35 cellular contexts compared by ENCODE assay signal in the genomic region with DNA sequence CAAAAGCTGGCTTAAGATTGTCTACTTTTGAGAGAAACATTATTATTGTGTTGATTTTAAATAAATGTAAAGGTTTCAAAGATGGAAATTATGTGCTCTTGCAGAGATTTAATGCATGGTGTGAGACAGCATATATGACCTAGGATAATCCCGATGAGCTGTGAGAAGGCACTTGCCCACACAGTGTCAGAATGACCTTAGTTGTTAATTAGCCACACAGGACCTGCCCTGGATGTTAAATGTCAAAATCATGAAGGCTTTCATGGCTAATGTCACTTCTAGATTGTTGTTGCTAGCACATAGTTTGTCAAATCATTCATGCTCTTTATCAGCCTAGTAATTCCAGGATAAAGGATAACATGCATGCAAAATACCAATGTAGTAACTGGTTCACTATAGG.
"Had no signal": no experiment of that assay in that cellular context is flagged by ENCODE, and none has a peak within 500 bp of the region (broad histone marks: within the 10 kb centered on the region; RNA-seq: fewer than 3 reads in every experiment).

No MANE protein-coding gene starts in this region.

- DNase-seq: activated CD4-positive, alpha-beta memory T cell treated with anti-CD3 and anti-CD28 coated beads for 36 hours; activated CD4-positive, alpha-beta T cell treated with anti-CD3 and anti-CD28 coated beads for 1 hour; activated CD4-positive, alpha-beta T cell treated with anti-CD3 and anti-CD28 coated beads for 36 hours; activated CD4-positive, alpha-beta T cell treated with anti-CD3 and anti-CD28 coated beads, Interleukin-2, amount 10 ng/mL, durations not matched to agents 24 days and 14 days; activated CD4-positive, alpha-beta T cell treated with anti-CD3 and anti-CD28 coated beads, Interleukin-2, amount 50 U/mL, for 1 hour; activated CD4-positive, alpha-beta T cell treated with anti-CD3 and anti-CD28 coated beads, Interleukin-2, amount 50 U/mL, for 4 hours; activated CD4-positive, CD25-positive, alpha-beta regulatory T cell; activated CD8-positive, alpha-beta memory T cell treated with anti-CD3 and anti-CD28 coated beads, Interleukin-2, amount 50 U/mL, for 4 hours; activated CD8-positive, alpha-beta T cell treated with anti-CD3 and anti-CD28 coated beads for 36 hours; activated effector memory CD4-positive, alpha-beta T cell treated with anti-CD3 and anti-CD28 coated beads, Interleukin-2, amount 50 U/mL, for 16 hours; activated gamma-delta T cell treated with Interleukin-2 at 50 U/mL for 16 hours; activated naive CD4-positive, alpha-beta T cell; activated naive CD4-positive, alpha-beta T cell treated with anti-CD3 and anti-CD28 coated beads for 36 hours; activated naive CD4-positive, alpha-beta T cell treated with anti-CD3 and anti-CD28 coated beads, Interleukin-2, amount 50 U/mL, for 16 hours; activated naive CD8-positive, alpha-beta T cell treated with anti-CD3 and anti-CD28 coated beads for 36 hours; activated T-cell treated with anti-CD3 and anti-CD28 coated beads for 4 hours; activated T-cell treated with anti-CD3 and anti-CD28 coated beads, Interleukin-2, amount 50 U/mL, for 1 hour; activated T-cell treated with anti-CD3 and anti-CD28 coated beads, Interleukin-2, amount 50 U/mL, for 4 hours; activated T-cell treated with anti-CD3 and anti-CD28 coated beads, Interleukin-2, amount 50 U/mL, for 72 hours; adrenal gland; amniotic stem cell; aorta; body of pancreas; brain microvascular endothelial cell; caudate nucleus; cerebellar nuclear complex; T-helper 1 cell; T-helper 2 cell; T-helper 9 cell had no signal

- H3K27me3 ChIP-seq: adrenal gland, body of pancreas, brain microvascular endothelial cell, breast epithelium had no signal

- H3K4me1 ChIP-seq: adrenal gland, body of pancreas, breast epithelium had no signal

- H3K9me3 ChIP-seq: adrenal gland, body of pancreas, breast epithelium had no signal

- H3K27ac ChIP-seq: adrenal gland, body of pancreas, brain microvascular endothelial cell, breast epithelium, VCaP had no signal

- ATAC-seq: activated CD4-positive, alpha-beta T cell treated with anti-CD3 and anti-CD28 coated beads for 36 hours; activated CD4-positive, CD25-positive, alpha-beta regulatory T cell treated with anti-CD3 and anti-CD28 coated beads, Interleukin-2, amount 50 U/mL, for 24 hours; activated CD8-positive, alpha-beta T cell treated with anti-CD3 and anti-CD28 coated beads for 36 hours; activated naive CD4-positive, alpha-beta T cell treated with anti-CD3 and anti-CD28 coated beads, Interleukin-2, amount 50 U/mL, for 72 hours; activated T-cell treated with anti-CD3 and anti-CD28 coated beads, Interleukin-2, amount 50 U/mL, for 4 hours; activated T-cell treated with anti-CD3 and anti-CD28 coated beads, Interleukin-2, amount 50 U/mL, for 72 hours; activated T-helper 17 cell treated with anti-CD3 and anti-CD28 coated beads, Interleukin-2, amount 50 U/mL, for 72 hours; body of pancreas; WTC11 had no signal

- H3K36me3 ChIP-seq: adrenal gland, brain microvascular endothelial cell, breast epithelium had no signal

- H3K4me3 ChIP-seq: adrenal gland, body of pancreas, breast epithelium had no signal
